23 cellular contexts compared by ENCODE assay signal in the genomic region with DNA sequence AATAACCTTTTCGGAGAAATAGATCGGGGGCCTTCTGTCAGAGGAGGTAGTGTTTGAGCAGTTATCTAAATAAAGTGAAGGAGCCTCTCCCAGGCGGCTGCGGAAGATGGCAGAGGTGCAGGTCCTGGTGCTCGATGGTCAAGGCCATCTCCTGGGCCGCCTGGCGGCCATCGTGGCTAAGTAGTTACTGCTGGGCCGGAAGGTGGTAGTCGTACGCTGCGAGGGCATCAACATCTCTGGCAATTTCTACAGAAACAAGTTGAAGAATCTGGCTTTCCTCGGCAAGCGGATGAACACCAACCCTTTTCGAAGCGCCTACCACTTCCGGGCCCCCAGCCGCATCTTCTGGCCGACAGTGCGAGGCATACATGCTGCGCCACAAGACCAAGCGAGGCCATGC.
"Had no signal": no experiment of that assay in that cellular context is flagged by ENCODE, and none has a peak within 500 bp of the region (broad histone marks: within the 10 kb centered on the region; RNA-seq: fewer than 3 reads in every experiment).

No MANE protein-coding gene starts in this region.

- H3K27ac ChIP-seq: coronary artery, dorsolateral prefrontal cortex, esophagus muscularis mucosa, foreskin keratinocyte, gastroesophageal sphincter, heart left ventricle, hepatocyte, left lung, lower lobe of right lung had no signal

- H3K27ac Mint-ChIP-seq: mesothelial cell of epicardium had no signal

- FAIRE-seq: colon, endothelial cell of umbilical vein, frontal cortex, keratinocyte had no signal

- DNase-seq: dermis blood vessel endothelial cell; dorsolateral prefrontal cortex; effector CD4-positive, alpha-beta T cell; effector memory CD4-positive, alpha-beta T cell; foreskin keratinocyte; heart left ventricle; hypothalamus; immature natural killer cell; left cardiac atrium; left lung; left ventricle myocardium superior; lower lobe of right lung; mesenchymal stem cell; mucosa of descending colon had no signal

- ATAC-seq: foreskin keratinocyte, gastroesophageal sphincter, heart left ventricle, left cardiac atrium, left lung, left ventricle myocardium superior, lower lobe of right lung, mucosa of descending colon had no signal

- H3K9me3 ChIP-seq: esophagus muscularis mucosa, gastroesophageal sphincter, left lung, lower lobe of right lung, mucosa of descending colon had no signal

- H3K36me3 ChIP-seq: esophagus muscularis mucosa, gastroesophageal sphincter, heart left ventricle, left lung, lower lobe of right lung had no signal

- H3K4me3 ChIP-seq: coronary artery, dorsolateral prefrontal cortex, esophagus muscularis mucosa, gastroesophageal sphincter, heart left ventricle, hepatocyte, left lung, lower lobe of right lung, mucosa of descending colon had no signal

- H3K4me1 Mint-ChIP-seq: immature natural killer cell had no signal

- H2AFZ ChIP-seq: hepatocyte had no signal

- H3K4me2 ChIP-seq: hepatocyte had no signal

- H3K79me2 ChIP-seq: hepatocyte had no signal

- H3K36me3 Mint-ChIP-seq: mesothelial cell of epicardium had no signal

- H3K4me3 Mint-ChIP-seq: immature natural killer cell, mesothelial cell of epicardium had no signal

- H3K4me1 ChIP-seq: esophagus muscularis mucosa, foreskin keratinocyte, gastroesophageal sphincter, heart left ventricle, left lung, lower lobe of right lung had no signal

- H3K27me3 ChIP-seq: dorsolateral prefrontal cortex, esophagus muscularis mucosa, gastroesophageal sphincter, heart left ventricle, hepatocyte, left lung had no signal
